Comparison of ENCODE assay signal across 10 cellular contexts in genomic region chr7:112484671-112485097, GRCh38. TPM values are rescaled to one million over a fixed set of nuclear protein-coding genes. Genes with fewer than 3 reads are reported as not detected.
DNase-seq lines count a peak whose midpoint lies in the region; ATAC-seq and TF ChIP-seq lines count a peak whose summit lies in the region.
"Had no signal": no experiment of that assay in that cellular context is flagged by ENCODE, and none has a peak within 500 bp of the region (broad histone marks: within the 10 kb centered on the region; RNA-seq: fewer than 3 reads in every experiment).

No MANE protein-coding gene starts in this region.

- peak overlapping the region; percentile 64 for H3K27ac Mint-ChIP-seq in activated T-cell treated with anti-CD3 and anti-CD28 coated beads, Interleukin-2, amount 50 U/mL, for 24 hours
- H3K27ac Mint-ChIP-seq: B cell had no signal

- peak overlapping the region; percentile 48 to 55 for H3K27ac ChIP-seq in uterus

- no peaks in the 10 kb centered on the region for H3K9me3 ChIP-seq in uterus

- DNase-seq in activated T-cell treated with anti-CD3 and anti-CD28 coated beads, Interleukin-2, amount 50 U/mL, for 24 hours: no peak
- no peak for DNase-seq in activated T-cell treated with anti-CD3 and anti-CD28 coated beads, Interleukin-2, amount 50 U/mL, for 48 hours
- DNase-seq in cardiac fibroblast (ENCODE audit: low read depth in 2 of 2): peak; percentile 86 to 91
- DNase-seq in kidney glomerular epithelial cell (lab: John Stamatoyannopoulos, UW): peak; percentile 45
- DNase-seq in uterus: peak in 1 of 2 donors; percentile 35
- DNase-seq in NCI-H2107 (lab: John Stamatoyannopoulos, UW): no peak
- no peak for DNase-seq in GM13976 (ENCODE audit: low spot score)
- DNase-seq: head of caudate nucleus had no signal

- in situ Hi-C loops in GM13976 (cut with MboI; ENCODE audit: low sequenced_read_pairs, unreplicated experiment): loop anchor here (25.0 kb wide), 1 partner anchor 722 kb away; no protein-coding TSS in a partner anchor

- peaks cover 9% of the 10 kb centered on the region for H3K36me3 Mint-ChIP-seq in activated T-cell treated with anti-CD3 and anti-CD28 coated beads, Interleukin-2, amount 50 U/mL, for 24 hours (ENCODE audit: low read depth)

- intact Hi-C loops in uterus (cut with DNase I; ENCODE audit: low total_unique reads): no loop called here

- no peak for TF ChIP-seq POLR2A in uterus (IDR thresholded peaks at IDR 0.05)

- no peaks in the 10 kb centered on the region for H3K36me3 ChIP-seq in uterus

- H3K27me3 Mint-ChIP-seq in activated T-cell treated with anti-CD3 and anti-CD28 coated beads, Interleukin-2, amount 50 U/mL, for 24 hours: no peaks in the 10 kb centered on the region
- H3K27me3 Mint-ChIP-seq: B cell had no signal

- H3K4me1 ChIP-seq in uterus: no peaks in the 10 kb centered on the region

- peaks cover 8% of the 10 kb centered on the region for H3K4me1 Mint-ChIP-seq in activated T-cell treated with anti-CD3 and anti-CD28 coated beads, Interleukin-2, amount 50 U/mL, for 24 hours (ENCODE audit: low read depth)
- H3K4me1 Mint-ChIP-seq: B cell had no signal

- no peaks in the 10 kb centered on the region for H3K27me3 ChIP-seq in uterus

- no peak overlapping the region for H3K4me3 ChIP-seq in cardiac fibroblast (replicated peaks in 1 of 2; ENCODE audit: low read depth in 2 of 2, low read length in 2 of 2)
- H3K4me3 ChIP-seq in uterus: no peak overlapping the region

- no peaks in the 10 kb centered on the region for H3K9me3 Mint-ChIP-seq in activated T-cell treated with anti-CD3 and anti-CD28 coated beads, Interleukin-2, amount 50 U/mL, for 24 hours

- H3K4me3 Mint-ChIP-seq in activated T-cell treated with anti-CD3 and anti-CD28 coated beads, Interleukin-2, amount 50 U/mL, for 24 hours: no peak overlapping the region
- H3K4me3 Mint-ChIP-seq: B cell had no signal

- no peak for TF ChIP-seq CTCF in cardiac fibroblast (IDR thresholded peaks at IDR 0.05; ENCODE audit: low read depth, low read length)
- no peak for TF ChIP-seq CTCF in uterus (IDR thresholded peaks at IDR 0.05)
- no peak for TF ChIP-seq CTCF in GM13976 (IDR thresholded peaks at IDR 0.05; ENCODE audit: borderline replicate concordance, control extremely low read depth, extremely low read depth, insufficient read depth, missing control alignments)

- no peak for ATAC-seq in GM19467 (IDR thresholded peaks at IDR 0.05; ENCODE audit: unreplicated experiment)

RNA-seq across cellular contexts. Expression of gene LSMEM1, which starts 3.9 kb away (rescaled TPM):
- 1 to 10 TPM in 1 of 4 donors, under 1 TPM in 1, not detected in 2; 0.35 to 4.0 TPM for total RNA-seq in uterus

RNA-seq across cellular contexts. Expression of gene IFRD1, which starts 34.4 kb away (rescaled TPM):
- 10 to 100 TPM; 26.4 to 60.1 (median 36.3) TPM for total RNA-seq in uterus

Comparison
In these comparisons a context has a peak if more than half of its experiments do, and no peak if none do; other contexts are left out.
1. DNase-seq: peak in cardiac fibroblast (2 of 2) and kidney glomerular epithelial cell (single experiment); none in activated T-cell treated with anti-CD3 and anti-CD28 coated beads, Interleukin-2, amount 50 U/mL, for 24 hours (single experiment), activated T-cell treated with anti-CD3 and anti-CD28 coated beads, Interleukin-2, amount 50 U/mL, for 48 hours (0 of 2), NCI-H2107 (single experiment) and GM13976 (single experiment).